ENCODE assay signal across 11 cellular contexts in the genomic region with DNA sequence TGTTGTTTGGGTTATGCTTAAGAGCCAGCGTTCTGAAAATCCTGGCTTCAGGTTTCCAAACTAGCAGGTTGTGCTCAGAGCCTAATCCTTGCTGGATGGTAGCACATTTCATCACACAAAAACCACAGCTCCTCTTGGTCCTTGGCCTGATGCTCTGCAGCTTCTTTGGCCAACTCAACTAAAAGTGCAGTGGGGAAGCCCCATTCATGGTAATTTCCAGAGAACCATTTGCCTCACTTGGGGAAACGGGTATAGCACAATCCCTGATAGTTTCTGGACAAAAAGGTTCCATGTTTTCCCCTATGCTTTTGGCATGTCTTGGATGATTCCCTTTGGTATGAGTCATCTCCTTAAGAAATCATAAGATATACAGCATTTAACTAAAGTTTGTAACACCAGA.
DNase-seq lines count a peak whose midpoint lies in the region; ATAC-seq, FAIRE-seq and TF ChIP-seq lines count a peak whose summit lies in the region.
"Had no signal": no experiment of that assay in that cellular context is flagged by ENCODE, and none has a peak within 500 bp of the region (broad histone marks: within the 10 kb centered on the region; RNA-seq: fewer than 3 reads in every experiment).

No MANE protein-coding gene starts in this region.

- DNase-seq in SJSA1 (ENCODE audit: low read depth in 1 of 2, low spot score in 2 of 2) (no peak), fibroblast of pulmonary artery (ENCODE audit: low read depth) (peak; percentile 85), H54 (ENCODE audit: insufficient read length, low spot score) (no peak), BE2C (no peak), iPS-NIHi11 (ENCODE audit: low spot score) (no peak)
- no peak for DNase-seq in stimulated activated CD8-positive, alpha-beta memory T cell treated with anti-CD3 and anti-CD28 coated beads, Interleukin-4, amount 100 ng/mL, for 48 hours
- DNase-seq: NCI-H526 had no signal

- ATAC-seq in GM19395 (IDR thresholded peaks at IDR 0.05; ENCODE audit: unreplicated experiment), result peak; percentile 12

- H3K27ac ChIP-seq in SJSA1 (peak overlapping the region; percentile 17), skeletal muscle tissue (ENCODE audit: low read depth, low read length) (peak overlapping the region; percentile 86)
- H3K27ac ChIP-seq: VCaP had no signal

- TF ChIP-seq POLR2A in H54 (IDR thresholded peaks at IDR 0.05; ENCODE audit: low read depth, low read length), result no peak

- H3K9me3 ChIP-seq in SJSA1 (replicated peaks), result no peaks in the 10 kb centered on the region
- H3K9me3 ChIP-seq in skeletal muscle tissue (ENCODE audit: control insufficient read depth in 3 of 3, low read length in 3 of 3), result no peaks in the 10 kb centered on the region
- no peaks in the 10 kb centered on the region for H3K9me3 ChIP-seq in BE2C
- H3K9me3 ChIP-seq: body of pancreas had no signal

- H3K9ac ChIP-seq in skeletal muscle tissue (ENCODE audit: low read depth in 1 of 3, low read length in 3 of 3), result peak overlapping the region in 2 of 3 donors; percentile 27 to 54

- H3K27me3 ChIP-seq in SJSA1 (replicated peaks) (no peaks in the 10 kb centered on the region), skeletal muscle tissue (ENCODE audit: control insufficient read depth in 3 of 3, insufficient read depth in 3 of 3, low read length in 3 of 3) (no peaks in the 10 kb centered on the region), BE2C (no peaks in the 10 kb centered on the region)
- H3K27me3 ChIP-seq: body of pancreas had no signal

- H3K4me3 ChIP-seq in SJSA1, result no peak overlapping the region
- H3K4me3 ChIP-seq in fibroblast of pulmonary artery (replicated peaks; ENCODE audit: low read depth, low read length), result no peak overlapping the region
- peak overlapping the region in 2 of 3 donors; percentile 6 to 54 for H3K4me3 ChIP-seq in skeletal muscle tissue (ENCODE audit: low read length in 3 of 3)
- H3K4me3 ChIP-seq in BE2C (ENCODE audit: low read depth, low read length), result no peak overlapping the region
- H3K4me3 ChIP-seq: body of pancreas had no signal

- H3K4me1 ChIP-seq in SJSA1 (replicated peaks) (peaks cover 34% of the 10 kb centered on the region), skeletal muscle tissue (ENCODE audit: control insufficient read depth in 3 of 3, insufficient read depth in 3 of 3, low read length in 3 of 3) (peaks cover 13 to 49% (median 30%) of the 10 kb centered on the region in 3 donors), BE2C (peaks cover 73% of the 10 kb centered on the region)

- H3K36me3 ChIP-seq in SJSA1 (no peaks in the 10 kb centered on the region), skeletal muscle tissue (ENCODE audit: control insufficient read depth in 3 of 3, insufficient read depth in 3 of 3, low read length in 3 of 3) (no peaks in the 10 kb centered on the region), BE2C (peaks cover 36% of the 10 kb centered on the region)

- TF ChIP-seq CTCF in fibroblast of pulmonary artery (IDR thresholded peaks at IDR 0.05; ENCODE audit: low read length, missing control alignments), result no peak
- no peak for TF ChIP-seq CTCF in BE2C (IDR thresholded peaks at IDR 0.05; ENCODE audit: low read depth, low read length)

- FAIRE-seq in H54 (lab: Jason Lieb, UNC), result no peak

Comparison
In these comparisons a context has a peak if more than half of its experiments do, and no peak if none do; other contexts are left out.
1. H3K4me3 ChIP-seq: peak in skeletal muscle tissue (2 of 3); none in SJSA1 (single experiment), fibroblast of pulmonary artery (single experiment) and BE2C (single experiment).